In the genomic region with DNA sequence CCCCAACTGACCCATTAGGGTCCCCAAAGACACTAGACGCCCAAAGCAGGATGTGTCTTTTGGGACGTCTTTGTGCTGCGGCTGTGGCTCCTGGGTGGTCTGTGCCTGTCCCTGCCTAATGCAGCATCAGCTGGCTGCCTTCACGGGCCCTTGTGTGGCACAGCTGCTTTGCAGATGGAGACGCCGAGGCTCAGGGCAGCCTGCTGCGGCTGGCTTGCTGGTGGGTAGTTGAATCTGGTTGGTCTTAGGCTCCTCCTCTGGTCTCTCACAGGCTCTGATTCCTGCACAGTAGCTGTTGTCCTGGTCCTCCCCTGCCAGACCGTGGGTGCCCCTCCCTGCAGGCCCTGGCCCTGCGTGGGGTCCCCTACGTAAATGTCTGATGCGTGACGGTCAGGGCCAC, we compare ENCODE assay signal across 35 cellular contexts. TPM values are rescaled to one million over a fixed set of nuclear protein-coding genes. Genes with fewer than 3 reads are reported as not detected.
"Had no signal": no experiment of that assay in that cellular context is flagged by ENCODE, and none has a peak within 500 bp of the region (broad histone marks: within the 10 kb centered on the region; RNA-seq: fewer than 3 reads in every experiment).

No MANE protein-coding gene starts in this region.

- H3K36me3 ChIP-seq: ascending aorta, breast epithelium, cardiac muscle cell, colonic mucosa, gastrocnemius medialis, heart right ventricle, WERI-Rb-1 had no signal

- DNase-seq: activated B cell treated with CpG ODN at 0.5 μM for 24 hours; activated CD4-positive, alpha-beta T cell treated with anti-CD3 and anti-CD28 coated beads for 48 hours; activated CD4-positive, alpha-beta T cell treated with anti-CD3 and anti-CD28 coated beads, Interleukin-2, amount 50 U/mL, for 1 hour; activated CD4-positive, alpha-beta T cell treated with anti-CD3 and anti-CD28 coated beads, Interleukin-2, amount 50 U/mL, for 48 hours; activated CD8-positive, alpha-beta memory T cell treated with anti-CD3 and anti-CD28 coated beads, Interleukin-2, amount 10 ng/mL, durations not matched to agents 7 days and 5 days; activated CD8-positive, alpha-beta memory T cell treated with anti-CD3 and anti-CD28 coated beads, Interleukin-2, amount 50 U/mL, for 4 hours; activated CD8-positive, alpha-beta T cell treated with anti-CD3 and anti-CD28 coated beads for 36 hours; activated effector memory CD4-positive, alpha-beta T cell treated with anti-CD3 and anti-CD28 coated beads, Interleukin-2, amount 50 U/mL, for 16 hours; activated naive CD4-positive, alpha-beta T cell treated with anti-CD3 and anti-CD28 coated beads, Interleukin-2, amount 10 ng/mL, durations not matched to agents 7 days and 5 days; activated naive CD8-positive, alpha-beta T cell treated with anti-CD3 and anti-CD28 coated beads, Interleukin-2, amount 10 ng/mL, durations not matched to agents 7 days and 5 days; activated T-cell treated with anti-CD3 and anti-CD28 coated beads, Interleukin-2, amount 50 U/mL, for 1 hour; activated T-cell treated with anti-CD3 and anti-CD28 coated beads, Interleukin-2, amount 50 U/mL, for 48 hours; central memory CD4-positive, alpha-beta T cell; cerebellar nuclear complex; colonic mucosa; effector CD8-positive, alpha-beta T cell; foreskin keratinocyte; gastrocnemius medialis; heart right ventricle; T-helper 1 cell; T-helper 17 cell; T1000; WERI-Rb-1 had no signal

- H3K4me1 ChIP-seq: ascending aorta, breast epithelium, colonic mucosa, foreskin keratinocyte, gastrocnemius medialis, heart right ventricle had no signal

- ATAC-seq: activated CD4-positive, CD25-positive, alpha-beta regulatory T cell treated with anti-CD3 and anti-CD28 coated beads, Interleukin-2, amount 50 U/mL, for 24 hours; activated CD8-positive, alpha-beta memory T cell treated with anti-CD3 and anti-CD28 coated beads, Interleukin-2, amount 10 ng/mL, durations not matched to agents 7 days and 5 days; activated CD8-positive, alpha-beta T cell treated with anti-CD3 and anti-CD28 coated beads for 36 hours; activated naive CD4-positive, alpha-beta T cell treated with anti-CD3 and anti-CD28 coated beads, Interleukin-2, amount 50 U/mL, for 72 hours; esophagus mucosa; foreskin keratinocyte; gastrocnemius medialis; heart right ventricle; T-helper 17 cell had no signal

- H3K9me3 ChIP-seq: ascending aorta, breast epithelium, colonic mucosa, gastrocnemius medialis, heart right ventricle had no signal

- H3K27me3 ChIP-seq: ascending aorta, breast epithelium, cardiac muscle cell, colonic mucosa, foreskin keratinocyte, gastrocnemius medialis had no signal

- H3K4me3 ChIP-seq: ascending aorta, breast epithelium, cardiac muscle cell, colonic mucosa, gastrocnemius medialis, heart right ventricle had no signal

- H3K27ac ChIP-seq: ascending aorta, breast epithelium, cardiac muscle cell, colonic mucosa, epithelial cell of prostate, foreskin keratinocyte, gastrocnemius medialis, heart right ventricle, WERI-Rb-1 had no signal

RNA-seq across cellular contexts. Expression of gene CPZ, which starts 8.1 kb away (rescaled TPM):
- total RNA-seq: activated B cell treated with CpG ODN at 0.5 μM for 24 hours; activated CD8-positive, alpha-beta memory T cell treated with anti-CD3 and anti-CD28 coated beads for 36 hours; activated CD8-positive, alpha-beta memory T cell treated with anti-CD3 and anti-CD28 coated beads, Interleukin-2, amount 10 ng/mL, durations not matched to agents 7 days and 5 days; activated CD8-positive, alpha-beta T cell treated with anti-CD3 and anti-CD28 coated beads for 36 hours; activated naive CD4-positive, alpha-beta T cell treated with anti-CD3 and anti-CD28 coated beads, Interleukin-2, amount 50 U/mL, for 72 hours; activated naive CD8-positive, alpha-beta T cell treated with anti-CD3 and anti-CD28 coated beads, Interleukin-2, amount 10 ng/mL, durations not matched to agents 7 days and 5 days; activated T-helper 1 cell treated with anti-CD3 and anti-CD28 coated beads, Interleukin-12 subunit alpha, Interleukin-12 subunit beta, Interleukin-2, Interleukin-4 antibody, amounts not matched to agents 30 ng/mL and 10 ng/mL and 1 ng/mL, durations not matched to agents 14 hours and 24 hours and 36 hours; activated T-helper 2 cell treated with anti-CD3 and anti-CD28 coated beads, Interferon-gamma antibody, Interleukin-2, Interleukin-4, amounts not matched to agents 10 μg/mL and 5 μg/mL and 100 μg/mL, durations not matched to agents 14 hours and 24 hours and 36 hours; dermis microvascular lymphatic vessel endothelial cell; endothelial cell of umbilical vein; foreskin keratinocyte; gastrocnemius medialis; T-helper 17 cell had no signal
- polyA plus RNA-seq: endothelial cell of umbilical vein, foreskin keratinocyte had no signal

RNA-seq across cellular contexts. Expression of gene GPR78, which starts 20.5 kb away (rescaled TPM):
- total RNA-seq: activated B cell treated with CpG ODN at 0.5 μM for 24 hours; activated CD8-positive, alpha-beta memory T cell treated with anti-CD3 and anti-CD28 coated beads for 36 hours; activated CD8-positive, alpha-beta memory T cell treated with anti-CD3 and anti-CD28 coated beads, Interleukin-2, amount 10 ng/mL, durations not matched to agents 7 days and 5 days; activated CD8-positive, alpha-beta T cell treated with anti-CD3 and anti-CD28 coated beads for 36 hours; activated naive CD8-positive, alpha-beta T cell treated with anti-CD3 and anti-CD28 coated beads, Interleukin-2, amount 10 ng/mL, durations not matched to agents 7 days and 5 days; activated T-helper 1 cell treated with anti-CD3 and anti-CD28 coated beads, Interleukin-12 subunit alpha, Interleukin-12 subunit beta, Interleukin-2, Interleukin-4 antibody, amounts not matched to agents 30 ng/mL and 10 ng/mL and 1 ng/mL, durations not matched to agents 14 hours and 24 hours and 36 hours; activated T-helper 2 cell treated with anti-CD3 and anti-CD28 coated beads, Interferon-gamma antibody, Interleukin-2, Interleukin-4, amounts not matched to agents 10 μg/mL and 5 μg/mL and 100 μg/mL, durations not matched to agents 14 hours and 24 hours and 36 hours; ascending aorta; colonic mucosa; dermis microvascular lymphatic vessel endothelial cell; endothelial cell of umbilical vein; foreskin keratinocyte; gastrocnemius medialis; T-helper 17 cell had no signal
- polyA plus RNA-seq: endothelial cell of umbilical vein, foreskin keratinocyte had no signal
